8 cellular contexts compared by ENCODE assay signal in the genomic region with DNA sequence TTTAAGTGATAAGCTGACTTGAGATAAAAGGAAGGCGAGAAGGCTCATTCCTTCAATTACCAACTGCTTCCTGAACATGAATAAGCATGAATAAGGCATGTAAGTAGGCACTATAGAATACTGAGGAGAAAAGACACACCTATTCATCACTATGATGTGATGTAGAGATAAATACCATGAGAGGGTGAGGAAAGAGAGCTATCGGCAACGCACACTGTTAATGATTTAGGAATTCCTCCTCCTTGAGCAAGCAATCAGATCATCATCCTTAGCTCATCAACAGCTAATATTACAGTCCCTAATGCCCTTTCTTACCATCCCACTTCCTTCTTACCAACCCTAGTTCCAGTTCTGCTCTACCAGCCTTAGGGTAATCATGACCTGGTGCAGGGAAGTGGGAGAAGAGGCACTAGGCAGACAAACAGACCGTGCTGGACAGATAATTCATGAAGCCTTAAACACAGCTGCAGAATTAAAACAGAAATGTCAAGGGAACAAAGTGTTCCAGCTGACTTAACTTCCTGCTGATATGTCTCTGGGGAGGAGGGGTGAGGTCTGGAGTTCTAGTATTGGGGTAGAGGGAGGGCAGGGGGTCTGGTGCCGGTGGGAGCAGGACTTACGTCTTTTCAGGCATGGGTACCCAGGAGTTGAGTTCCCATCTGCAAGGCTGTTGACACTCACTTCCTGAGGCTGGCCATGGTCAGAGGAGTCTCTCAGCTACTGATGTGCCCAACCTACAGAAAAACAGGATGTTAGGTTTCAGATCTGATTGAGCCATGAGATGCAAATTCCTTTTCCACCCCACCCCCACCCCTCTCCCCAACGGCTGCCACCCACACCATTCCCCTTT. TPM values are rescaled to one million over a fixed set of nuclear protein-coding genes. Genes with fewer than 3 reads are reported as not detected.
DNase-seq lines count a peak whose midpoint lies in the region; ATAC-seq and TF ChIP-seq lines count a peak whose summit lies in the region.

No MANE protein-coding gene starts in this region.

- H3K4me1 ChIP-seq in spleen: peaks cover 31 to 97% (median 71%) of the 10 kb centered on the region in 6 donors
- peaks cover 6% of the 10 kb centered on the region for H3K4me1 ChIP-seq in ovary (ENCODE audit: insufficient read depth)

- peak overlapping the region; percentile 82 to 92 (median 86) for H3K27ac ChIP-seq in spleen
- H3K27ac ChIP-seq in ovary: no peak overlapping the region

- H3K27me3 ChIP-seq in spleen (replicated peaks in 1 of 7) (no peaks in the 10 kb centered on the region), ovary (no peaks in the 10 kb centered on the region)

- DNase-seq in AG08395 (ENCODE audit: low spot score) (peak; percentile 22), hepatic stellate cell (ENCODE audit: low spot score) (peak; percentile 53), spleen (peak; percentile 89), ovary (no peak), NCI-H1105 (lab: John Stamatoyannopoulos, UW) (no peak)

- intact Hi-C loops in spleen (cut with DNase I; ENCODE audit: low total_unique reads) (no loop called here), ovary (cut with DNase I) (no loop called here)

- TF ChIP-seq EP300 in ovary (IDR thresholded peaks at IDR 0.05): no peak

- H3K4me3 ChIP-seq in spleen (peak overlapping the region in 6 of 8 donors; percentile 6 to 55 (median 26)), ovary (no peak overlapping the region)

- no peaks in the 10 kb centered on the region for H3K9me3 Mint-ChIP-seq in activated T-helper 17 cell treated with anti-CD3 and anti-CD28 coated beads, Interleukin-2, amount 50 U/mL, for 72 hours

- H3K36me3 Mint-ChIP-seq in activated T-helper 17 cell treated with anti-CD3 and anti-CD28 coated beads, Interleukin-2, amount 50 U/mL, for 72 hours (ENCODE audit: low read depth): no peaks in the 10 kb centered on the region

- H3K4me1 Mint-ChIP-seq in activated T-helper 17 cell treated with anti-CD3 and anti-CD28 coated beads, Interleukin-2, amount 50 U/mL, for 72 hours: peaks cover 42% of the 10 kb centered on the region

- ATAC-seq in GM19324 (IDR thresholded peaks at IDR 0.05; ENCODE audit: low FRiP score, unreplicated experiment) (peak; percentile 67), HG03520 (IDR thresholded peaks at IDR 0.05; ENCODE audit: unreplicated experiment) (peak; percentile 56)
- ATAC-seq in activated T-helper 17 cell treated with anti-CD3 and anti-CD28 coated beads, Interleukin-2, amount 50 U/mL, for 72 hours (replicated peaks): peak; percentile 87

- H3K9me3 ChIP-seq in spleen: peaks cover 0 to 5% (median 0%) of the 10 kb centered on the region in 8 donors
- peaks cover 0 to 2% of the 10 kb centered on the region in 2 donors for H3K9me3 ChIP-seq in ovary

- H3K36me3 ChIP-seq in spleen (no peaks in the 10 kb centered on the region), ovary (no peaks in the 10 kb centered on the region)

- TF ChIP-seq POLR2A in spleen (IDR thresholded peaks at IDR 0.05): no peak
- no peak for TF ChIP-seq POLR2A in ovary (IDR thresholded peaks at IDR 0.05)

- 9 to 14% (median 12%) methylated on average over 7 of the region's 7 CpGs for WGBS in spleen, 5 donors
- 25 to 37% (median 32%) methylated on average over 7 of the region's 7 CpGs for WGBS in ovary, 3 donors

- TF ChIP-seq CTCF in spleen (IDR thresholded peaks at IDR 0.05 in 8 of 11, conservative IDR thresholded peaks at IDR 0.05 in 3 of 11): no peak
- no peak for TF ChIP-seq CTCF in ovary (IDR thresholded peaks at IDR 0.05)

- H3K4me3 Mint-ChIP-seq in activated T-helper 17 cell treated with anti-CD3 and anti-CD28 coated beads, Interleukin-2, amount 50 U/mL, for 72 hours: peak overlapping the region; percentile 86

- no peaks in the 10 kb centered on the region for H3K27me3 Mint-ChIP-seq in activated T-helper 17 cell treated with anti-CD3 and anti-CD28 coated beads, Interleukin-2, amount 50 U/mL, for 72 hours

- peak overlapping the region; percentile 83 for H3K27ac Mint-ChIP-seq in activated T-helper 17 cell treated with anti-CD3 and anti-CD28 coated beads, Interleukin-2, amount 50 U/mL, for 72 hours

RNA-seq across cellular contexts. Expression of a gene that starts 12.7 kb away (rescaled TPM):
- 10 to 100 TPM; 69.0 to 75.5 TPM for total RNA-seq in activated T-helper 17 cell treated with anti-CD3 and anti-CD28 coated beads, Interleukin-2, amount 50 U/mL, for 72 hours
- total RNA-seq in spleen (100 to 1,000 TPM in 5 of 7 donors, 10 to 100 TPM in 2; 91.9 to 144 (median 124) TPM), ovary (1 to 10 TPM; 2.1 to 5.9 (median 3.0) TPM)
- polyA plus RNA-seq in spleen (100 to 1,000 TPM in 1 of 3 donors, 10 to 100 TPM in 2; 58.9 to 103 (median 87.2) TPM), ovary (10 to 100 TPM in 1 of 2 donors, 1 to 10 TPM in 1; 4.1 to 10.9 TPM)

Comparison
In these comparisons a context has a peak if more than half of its experiments do, and no peak if none do; other contexts are left out.
1. DNase-seq: peak in AG08395 (single experiment), hepatic stellate cell (single experiment) and spleen (single experiment); none in ovary (0 of 5) and NCI-H1105 (single experiment).
2. H3K27ac ChIP-seq: peak in spleen (8 of 8); none in ovary (0 of 2).
3. RNA of a gene that starts 12.7 kb away (total RNA-seq): 91.9 to 144 TPM in spleen and 69.0 to 75.5 TPM in activated T-helper 17 cell treated with anti-CD3 and anti-CD28 coated beads, Interleukin-2, amount 50 U/mL, for 72 hours; 2.1 to 5.9 TPM in ovary; every median in the first group is over 10 times any median in the second.
4. Peak in every context shown above with its lines, with median percentiles within 50 percentile points of each other: ATAC-seq.